18 cellular contexts compared by ENCODE assay signal in genomic region chr15:67161412-67161811, GRCh38.
DNase-seq lines count a peak whose midpoint lies in the region; ATAC-seq and TF ChIP-seq lines count a peak whose summit lies in the region.
"Had no signal": no experiment of that assay in that cellular context is flagged by ENCODE, and none has a peak within 500 bp of the region (broad histone marks: within the 10 kb centered on the region; RNA-seq: fewer than 3 reads in every experiment).

No MANE protein-coding gene starts in this region.

- H3K27ac Mint-ChIP-seq in CD14-positive monocyte (peak overlapping the region; percentile 33 to 79 (median 64)), glutamatergic neuron (ENCODE audit: unreplicated experiment) (peak overlapping the region; percentile 12)

- H3K27ac ChIP-seq in gastrocnemius medialis (peak overlapping the region; percentile 60 to 99 (median 95)), breast epithelium (no peak overlapping the region)
- H3K27ac ChIP-seq: adrenal gland, lower lobe of right lung, right lobe of liver, testis had no signal

- H3K27me3 ChIP-seq in gastrocnemius medialis (no peaks in the 10 kb centered on the region), breast epithelium (no peaks in the 10 kb centered on the region)
- H3K27me3 ChIP-seq: adrenal gland, right lobe of liver, testis had no signal

- H3K9me3 Mint-ChIP-seq in CD14-positive monocyte = peaks cover 0 to 3% (median under 1%) of the 10 kb centered on the region in 7 donors
- no peaks in the 10 kb centered on the region for H3K9me3 Mint-ChIP-seq in glutamatergic neuron (ENCODE audit: unreplicated experiment)

- no peaks in the 10 kb centered on the region for H3K27me3 Mint-ChIP-seq in CD14-positive monocyte (ENCODE audit: low read depth in 3 of 3)
- H3K27me3 Mint-ChIP-seq in glutamatergic neuron (ENCODE audit: unreplicated experiment) = peaks cover 5% of the 10 kb centered on the region

- intact Hi-C loops in CD14-positive monocyte (cut with micrococcal nuclease) = no loop called here
- intact Hi-C loops in gastrocnemius medialis (cut with DNase I; ENCODE audit: low total_unique reads) = no loop called here
- intact Hi-C loops in breast epithelium (cut with DNase I; ENCODE audit: low total_unique reads) = no loop called here

- H3K4me3 Mint-ChIP-seq in CD14-positive monocyte (peak overlapping the region; percentile 11 to 41), glutamatergic neuron (ENCODE audit: unreplicated experiment) (no peak overlapping the region)

- peaks cover 34% of the 10 kb centered on the region for H3K4me1 Mint-ChIP-seq in CD14-positive monocyte
- H3K4me1 Mint-ChIP-seq in glutamatergic neuron (ENCODE audit: low read depth, unreplicated experiment) = peaks cover 4% of the 10 kb centered on the region

- H3K4me3 ChIP-seq in gastrocnemius medialis (no peak overlapping the region), breast epithelium (no peak overlapping the region)
- H3K4me3 ChIP-seq: adrenal gland, lower lobe of right lung, right lobe of liver, testis had no signal

- H3K36me3 Mint-ChIP-seq in CD14-positive monocyte (peaks cover 43 to 49% of the 10 kb centered on the region in 2 donors), glutamatergic neuron (ENCODE audit: unreplicated experiment) (no peaks in the 10 kb centered on the region)

- TF ChIP-seq CTCF in CD14-positive monocyte (IDR thresholded peaks at IDR 0.05) = no peak
- TF ChIP-seq CTCF in glutamatergic neuron (IDR thresholded peaks at IDR 0.05; ENCODE audit: partially characterized antibody, unreplicated experiment) = no peak
- TF ChIP-seq CTCF in gastrocnemius medialis (IDR thresholded peaks at IDR 0.05 in 4 of 5, conservative IDR thresholded peaks at IDR 0.05 in 1 of 5) = no peak
- no peak for TF ChIP-seq CTCF in breast epithelium (IDR thresholded peaks at IDR 0.05)

- H3K4me1 ChIP-seq in gastrocnemius medialis (peaks cover 83 to 84% of the 10 kb centered on the region in 2 donors), breast epithelium (no peaks in the 10 kb centered on the region)
- H3K4me1 ChIP-seq: right lobe of liver had no signal

- no peaks in the 10 kb centered on the region for H3K9me3 ChIP-seq in gastrocnemius medialis
- no peaks in the 10 kb centered on the region for H3K9me3 ChIP-seq in breast epithelium
- H3K9me3 ChIP-seq: adrenal gland, lower lobe of right lung, right lobe of liver, testis had no signal

- H3K36me3 ChIP-seq in gastrocnemius medialis (peaks cover 0 to 8% of the 10 kb centered on the region in 2 donors), breast epithelium (no peaks in the 10 kb centered on the region)

- ATAC-seq in gastrocnemius medialis = no peak
- ATAC-seq in GM21619 (IDR thresholded peaks at IDR 0.05; ENCODE audit: unreplicated experiment) = no peak
- ATAC-seq: lower lobe of right lung, right lobe of liver had no signal

- TF ChIP-seq POLR2A in gastrocnemius medialis (IDR thresholded peaks at IDR 0.05) (no peak), breast epithelium (IDR thresholded peaks at IDR 0.05) (no peak)

- DNase-seq in CD14-positive monocyte (ENCODE audit: low spot score) (no peak), MV-4-11 (lab: John Stamatoyannopoulos, UW) (peak; percentile 38), glutamatergic neuron (no peak), gastrocnemius medialis (no peak), breast epithelium (ENCODE audit: low spot score in 2 of 2) (no peak), NCI-H510A treated with DMSO at 0.1 percent for 48 hours (lab: John Stamatoyannopoulos, UW) (no peak)
- DNase-seq: activated CD4-positive, alpha-beta T cell treated with anti-CD3 and anti-CD28 coated beads for 48 hours; activated effector memory CD4-positive, alpha-beta T cell treated with anti-CD3 and anti-CD28 coated beads, Interleukin-2, amount 50 U/mL, for 16 hours; adrenal gland; dermis blood vessel endothelial cell; EL; hypothalamus; lower lobe of right lung; NCI-H2029; NCI-H345; right lobe of liver; testis had no signal

- in situ Hi-C loops in gastrocnemius medialis (cut with MboI; ENCODE audit: low sequenced_read_pairs in 4 of 4) = no loop called here

Comparison
In these comparisons a context has a peak if more than half of its experiments do, and no peak if none do; other contexts are left out.
1. H3K27ac ChIP-seq: peak in gastrocnemius medialis (4 of 4); none in breast epithelium (0 of 2).